ENCODE assay signal across 19 cellular contexts in the genomic region with DNA sequence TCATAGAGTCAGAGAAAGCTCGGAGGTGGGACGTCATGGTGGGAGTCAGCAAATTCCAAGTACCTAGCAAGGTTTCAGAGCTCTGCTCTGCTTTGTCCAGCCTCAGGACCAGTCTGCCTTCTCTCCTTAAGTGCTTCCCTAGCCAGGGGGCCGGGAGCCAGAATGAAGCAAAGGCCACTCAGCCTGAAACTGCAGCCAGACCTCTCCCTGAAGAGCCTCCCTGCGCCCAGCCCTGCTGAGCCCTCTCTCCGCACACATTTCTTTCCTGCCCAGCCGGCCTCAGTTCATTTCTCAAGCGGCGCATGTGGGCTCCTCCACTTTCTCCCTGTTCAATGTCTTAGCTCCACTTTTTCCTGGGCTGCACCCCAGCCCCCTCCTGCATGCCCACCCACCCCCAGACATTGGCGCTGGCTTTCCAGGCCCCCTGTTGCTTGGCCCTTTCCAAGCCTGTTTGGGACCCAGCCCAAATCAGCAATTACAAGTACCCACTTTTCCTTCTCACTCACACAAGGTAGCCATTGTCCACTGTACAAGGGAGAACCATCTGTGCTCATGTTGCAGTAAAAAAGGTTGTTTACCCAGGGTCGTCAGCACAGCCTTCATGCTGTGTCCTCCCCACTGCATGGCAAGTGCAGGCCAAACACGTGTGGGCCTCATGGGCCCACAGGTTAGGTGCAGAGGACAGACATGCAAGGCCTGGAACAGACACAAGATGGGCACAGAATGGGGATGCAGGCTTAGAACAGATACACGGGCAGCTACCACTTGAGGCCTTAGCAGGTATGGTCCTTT.
DNase-seq lines count a peak whose midpoint lies in the region; ATAC-seq and TF ChIP-seq lines count a peak whose summit lies in the region.
"Had no signal": no experiment of that assay in that cellular context is flagged by ENCODE, and none has a peak within 500 bp of the region (broad histone marks: within the 10 kb centered on the region; RNA-seq: fewer than 3 reads in every experiment).

No MANE protein-coding gene starts in this region.

- no peak overlapping the region for H3K4me2 ChIP-seq in MM.1S (ENCODE audit: low read depth, low read length)

- H3K4me3 ChIP-seq in left lung (no peak overlapping the region), tibial artery (no peak overlapping the region), MM.1S (ENCODE audit: low read length) (no peak overlapping the region)
- H3K4me3 ChIP-seq: esophagus squamous epithelium, stomach had no signal

- no peaks in the 10 kb centered on the region for H3K36me3 ChIP-seq in left lung
- no peaks in the 10 kb centered on the region for H3K36me3 ChIP-seq in tibial artery
- no peaks in the 10 kb centered on the region for H3K36me3 ChIP-seq in MM.1S (replicated peaks; ENCODE audit: insufficient read depth, low read length)
- H3K36me3 ChIP-seq: esophagus squamous epithelium, stomach had no signal

- H3F3A ChIP-seq in MM.1S (ENCODE audit: insufficient read depth, low read length): peaks cover 12% of the 10 kb centered on the region; the same call in 1 of the 2 replicates

- H3K27me3 Mint-ChIP-seq in activated CD8-positive, alpha-beta memory T cell treated with anti-CD3 and anti-CD28 coated beads, Interleukin-2, amount 10 ng/mL, durations not matched to agents 7 days and 5 days: peaks cover 26% of the 10 kb centered on the region
- H3K27me3 Mint-ChIP-seq: activated naive CD4-positive, alpha-beta T cell treated with anti-CD3 and anti-CD28 coated beads, Interleukin-2, amount 50 U/mL, for 24 hours had no signal

- H3K27ac ChIP-seq in left lung (no peak overlapping the region), tibial artery (no peak overlapping the region), MM.1S (ENCODE audit: low read length) (no peak overlapping the region)
- H3K27ac ChIP-seq: esophagus squamous epithelium, stomach had no signal

- H3K9ac ChIP-seq in MM.1S (ENCODE audit: low read length): no peak overlapping the region

- H3K4me3 Mint-ChIP-seq in activated CD8-positive, alpha-beta memory T cell treated with anti-CD3 and anti-CD28 coated beads, Interleukin-2, amount 10 ng/mL, durations not matched to agents 7 days and 5 days: no peak overlapping the region
- H3K4me3 Mint-ChIP-seq: activated naive CD4-positive, alpha-beta T cell treated with anti-CD3 and anti-CD28 coated beads, Interleukin-2, amount 50 U/mL, for 24 hours; effector memory CD8-positive, alpha-beta T cell; T-cell had no signal

- H3K27me3 ChIP-seq in left lung: no peaks in the 10 kb centered on the region
- H3K27me3 ChIP-seq in tibial artery: peaks cover 0 to 5% of the 10 kb centered on the region in 2 donors
- H3K27me3 ChIP-seq in MM.1S (replicated peaks; ENCODE audit: insufficient read depth, low read length): no peaks in the 10 kb centered on the region
- H3K27me3 ChIP-seq: stomach had no signal

- TF ChIP-seq CTCF in left lung (IDR thresholded peaks at IDR 0.05) (no peak), tibial artery (IDR thresholded peaks at IDR 0.05) (no peak), MM.1S (IDR thresholded peaks at IDR 0.05; ENCODE audit: low read length) (no peak)

- intact Hi-C loops in left lung (cut with DNase I): no loop called here
- intact Hi-C loops in tibial artery (cut with DNase I; ENCODE audit: low total_unique reads): no loop called here

- no peak overlapping the region for H2AFZ ChIP-seq in MM.1S (ENCODE audit: low read length)

- no peak overlapping the region for H3K27ac Mint-ChIP-seq in activated CD8-positive, alpha-beta memory T cell treated with anti-CD3 and anti-CD28 coated beads, Interleukin-2, amount 10 ng/mL, durations not matched to agents 7 days and 5 days
- H3K27ac Mint-ChIP-seq: activated naive CD4-positive, alpha-beta T cell treated with anti-CD3 and anti-CD28 coated beads, Interleukin-2, amount 50 U/mL, for 24 hours; effector memory CD8-positive, alpha-beta T cell; T-cell had no signal

- peaks cover 10% of the 10 kb centered on the region for H3K4me1 Mint-ChIP-seq in activated CD8-positive, alpha-beta memory T cell treated with anti-CD3 and anti-CD28 coated beads, Interleukin-2, amount 10 ng/mL, durations not matched to agents 7 days and 5 days
- H3K4me1 Mint-ChIP-seq: activated naive CD4-positive, alpha-beta T cell treated with anti-CD3 and anti-CD28 coated beads, Interleukin-2, amount 50 U/mL, for 24 hours; T-cell had no signal

- peak; percentile 35 for DNase-seq in activated CD8-positive, alpha-beta memory T cell treated with anti-CD3 and anti-CD28 coated beads, Interleukin-2, amount 50 U/mL, for 48 hours
- no peak for DNase-seq in activated CD8-positive, alpha-beta memory T cell treated with anti-CD3 and anti-CD28 coated beads, Interleukin-2, amount 10 ng/mL, durations not matched to agents 7 days and 5 days
- peak; percentile 85 for DNase-seq in NCI-H69 (lab: John Stamatoyannopoulos, UW)
- no peak for DNase-seq in left lung
- peak; percentile 41 to 56 for DNase-seq in tibial artery
- no peak for DNase-seq in MM.1S
- no peak for DNase-seq in COR-L47 (lab: John Stamatoyannopoulos, UW)
- DNase-seq: ACHN; activated CD4-positive, alpha-beta T cell treated with anti-CD3 and anti-CD28 coated beads, Interleukin-2, amount 50 U/mL, for 1 hour; effector memory CD8-positive, alpha-beta T cell; esophagus squamous epithelium; left cardiac atrium; midbrain; NCI-H526; stimulated activated CD4-positive, alpha-beta T cell treated with anti-CD3 and anti-CD28 coated beads, Interleukin-12 subunit alpha, Interleukin-12 subunit beta, amount 100 ng/mL, for 4 hours; stomach had no signal

- CTCF ChIA-PET in activated CD8-positive, alpha-beta memory T cell treated with anti-CD3 and anti-CD28 coated beads, Interleukin-2, amount 10 ng/mL, durations not matched to agents 7 days and 5 days (lab: Charles Lee): interaction anchor here (1.1 kb wide), 1 partner anchor 139 kb away, joined by 3 read pairs; no protein-coding TSS in a partner anchor

- no peak for ATAC-seq in activated CD8-positive, alpha-beta memory T cell treated with anti-CD3 and anti-CD28 coated beads, Interleukin-2, amount 10 ng/mL, durations not matched to agents 7 days and 5 days
- ATAC-seq in left lung: peak; percentile 79
- no peak for ATAC-seq in HG02588 (IDR thresholded peaks at IDR 0.05; ENCODE audit: unreplicated experiment)
- ATAC-seq: effector memory CD8-positive, alpha-beta T cell; T-cell had no signal

- H3K9me3 Mint-ChIP-seq in activated CD8-positive, alpha-beta memory T cell treated with anti-CD3 and anti-CD28 coated beads, Interleukin-2, amount 10 ng/mL, durations not matched to agents 7 days and 5 days (ENCODE audit: low read depth): no peaks in the 10 kb centered on the region
- H3K9me3 Mint-ChIP-seq: activated naive CD4-positive, alpha-beta T cell treated with anti-CD3 and anti-CD28 coated beads, Interleukin-2, amount 50 U/mL, for 24 hours; effector memory CD8-positive, alpha-beta T cell had no signal

- no peaks in the 10 kb centered on the region for H3K4me1 ChIP-seq in left lung
- no peaks in the 10 kb centered on the region for H3K4me1 ChIP-seq in tibial artery
- H3K4me1 ChIP-seq in MM.1S (ENCODE audit: low read length): peaks cover 19% of the 10 kb centered on the region

- H3K9me2 ChIP-seq in MM.1S (replicated peaks; ENCODE audit: insufficient read depth, low read length): no peaks in the 10 kb centered on the region

- H3K79me2 ChIP-seq in MM.1S (ENCODE audit: low read length): no peaks in the 10 kb centered on the region

- H4K20me1 ChIP-seq in MM.1S (ENCODE audit: insufficient read depth, low read length): no peaks in the 10 kb centered on the region

- H3K36me3 Mint-ChIP-seq in activated CD8-positive, alpha-beta memory T cell treated with anti-CD3 and anti-CD28 coated beads, Interleukin-2, amount 10 ng/mL, durations not matched to agents 7 days and 5 days: no peaks in the 10 kb centered on the region
- H3K36me3 Mint-ChIP-seq: activated naive CD4-positive, alpha-beta T cell treated with anti-CD3 and anti-CD28 coated beads, Interleukin-2, amount 50 U/mL, for 24 hours; T-cell had no signal

- peaks cover 0 to 2% of the 10 kb centered on the region in 2 donors for H3K9me3 ChIP-seq in left lung
- H3K9me3 ChIP-seq in tibial artery: no peaks in the 10 kb centered on the region
- H3K9me3 ChIP-seq in MM.1S (replicated peaks; ENCODE audit: insufficient read depth, low read length): no peaks in the 10 kb centered on the region
- H3K9me3 ChIP-seq: esophagus squamous epithelium, stomach had no signal

Comparison
In these comparisons a context has a peak if more than half of its experiments do, and no peak if none do; other contexts are left out.
1. DNase-seq: peak in activated CD8-positive, alpha-beta memory T cell treated with anti-CD3 and anti-CD28 coated beads, Interleukin-2, amount 50 U/mL, for 48 hours (single experiment), NCI-H69 (single experiment) and tibial artery (2 of 2); none in activated CD8-positive, alpha-beta memory T cell treated with anti-CD3 and anti-CD28 coated beads, Interleukin-2, amount 10 ng/mL, durations not matched to agents 7 days and 5 days (single experiment), left lung (0 of 2), MM.1S (single experiment) and COR-L47 (single experiment).